Comparison of ENCODE assay signal across 10 cellular contexts in genomic region chr22:36052505-36052941, GRCh38. TPM values are rescaled to one million over a fixed set of nuclear protein-coding genes. Genes with fewer than 3 reads are reported as not detected.
DNase-seq lines count a peak whose midpoint lies in the region; ATAC-seq and TF ChIP-seq lines count a peak whose summit lies in the region.
"Had no signal": no experiment of that assay in that cellular context is flagged by ENCODE, and none has a peak within 500 bp of the region (broad histone marks: within the 10 kb centered on the region; RNA-seq: fewer than 3 reads in every experiment).

No MANE protein-coding gene starts in this region.

- peak; percentile 55 to 56 for ATAC-seq in CD4-positive, CD25-positive, alpha-beta regulatory T cell (ENCODE audit: low read depth in 2 of 2)
- peak; percentile 72 to 93 for ATAC-seq in activated T-cell treated with anti-CD3 and anti-CD28 coated beads, Interleukin-2, amount 50 U/mL, for 72 hours (replicated peaks in 1 of 2)
- ATAC-seq in lower lobe of right lung (peak; percentile 57 to 70), HG02642 (IDR thresholded peaks at IDR 0.05; ENCODE audit: poor library complexity, unreplicated experiment) (no peak), HG02678 (IDR thresholded peaks at IDR 0.05; ENCODE audit: unreplicated experiment) (no peak), HG02759 (IDR thresholded peaks at IDR 0.05; ENCODE audit: unreplicated experiment) (no peak)

- H3K36me3 ChIP-seq in CD4-positive, CD25-positive, alpha-beta regulatory T cell (ENCODE audit: control insufficient read depth, insufficient read depth, low read length) = no peaks in the 10 kb centered on the region
- no peaks in the 10 kb centered on the region for H3K36me3 ChIP-seq in lower lobe of right lung
- H3K36me3 ChIP-seq: right atrium auricular region, thoracic aorta had no signal

- DNase-seq in CD4-positive, CD25-positive, alpha-beta regulatory T cell = peak in 1 of 3 donors; percentile 24
- DNase-seq in HT-29 (ENCODE audit: low spot score) = peak; percentile 80
- peak; percentile 16 to 23 for DNase-seq in activated T-cell treated with anti-CD3 and anti-CD28 coated beads, Interleukin-2, amount 50 U/mL, for 72 hours
- DNase-seq in lower lobe of right lung = no peak
- DNase-seq in CD14-positive monocyte (ENCODE audit: low spot score) = no peak

- no peaks in the 10 kb centered on the region for H3K36me3 Mint-ChIP-seq in CD4-positive, CD25-positive, alpha-beta regulatory T cell
- H3K36me3 Mint-ChIP-seq in activated T-cell treated with anti-CD3 and anti-CD28 coated beads, Interleukin-2, amount 50 U/mL, for 72 hours (ENCODE audit: insufficient read depth in 2 of 2) = no peaks in the 10 kb centered on the region
- H3K36me3 Mint-ChIP-seq in CD14-positive monocyte = no peaks in the 10 kb centered on the region

- peaks cover 0 to 6% (median 0%) of the 10 kb centered on the region in 4 donors for H3K4me1 Mint-ChIP-seq in CD4-positive, CD25-positive, alpha-beta regulatory T cell
- H3K4me1 Mint-ChIP-seq in activated T-cell treated with anti-CD3 and anti-CD28 coated beads, Interleukin-2, amount 50 U/mL, for 72 hours (ENCODE audit: low read depth) = peaks cover 14% of the 10 kb centered on the region
- H3K4me1 Mint-ChIP-seq in CD14-positive monocyte = no peaks in the 10 kb centered on the region

- H3K4me1 ChIP-seq in CD4-positive, CD25-positive, alpha-beta regulatory T cell (ENCODE audit: control insufficient read depth, insufficient read depth, low read length, poor library complexity, severe bottlenecking) = no peaks in the 10 kb centered on the region
- H3K4me1 ChIP-seq in lower lobe of right lung = no peaks in the 10 kb centered on the region

- no peak for TF ChIP-seq CTCF in lower lobe of right lung (IDR thresholded peaks at IDR 0.05)
- no peak for TF ChIP-seq CTCF in CD14-positive monocyte (IDR thresholded peaks at IDR 0.05)

- H3K27ac ChIP-seq in CD4-positive, CD25-positive, alpha-beta regulatory T cell (ENCODE audit: insufficient read depth, low read length, poor library complexity, severe bottlenecking) = no peak overlapping the region
- H3K27ac ChIP-seq in lower lobe of right lung = no peak overlapping the region
- H3K27ac ChIP-seq: right atrium auricular region, thoracic aorta had no signal

- H3K9me3 ChIP-seq in CD4-positive, CD25-positive, alpha-beta regulatory T cell (ENCODE audit: control insufficient read depth in 2 of 2, low read length in 2 of 2) = no peaks in the 10 kb centered on the region
- H3K9me3 ChIP-seq in lower lobe of right lung = no peaks in the 10 kb centered on the region
- H3K9me3 ChIP-seq: right atrium auricular region, thoracic aorta had no signal

- no peak overlapping the region for H3K4me3 ChIP-seq in CD4-positive, CD25-positive, alpha-beta regulatory T cell (ENCODE audit: low read depth, low read length)
- no peak overlapping the region for H3K4me3 ChIP-seq in lower lobe of right lung
- H3K4me3 ChIP-seq: right atrium auricular region, thoracic aorta had no signal

- H3K4me3 Mint-ChIP-seq in CD4-positive, CD25-positive, alpha-beta regulatory T cell = no peak overlapping the region
- peak overlapping the region in 1 of 2 donors; percentile 33 for H3K4me3 Mint-ChIP-seq in activated T-cell treated with anti-CD3 and anti-CD28 coated beads, Interleukin-2, amount 50 U/mL, for 72 hours
- H3K4me3 Mint-ChIP-seq in CD14-positive monocyte = no peak overlapping the region

- peak overlapping the region in 1 of 3 donors; percentile 7 for H3K27ac Mint-ChIP-seq in CD4-positive, CD25-positive, alpha-beta regulatory T cell
- peak overlapping the region; percentile 38 for H3K27ac Mint-ChIP-seq in activated T-cell treated with anti-CD3 and anti-CD28 coated beads, Interleukin-2, amount 50 U/mL, for 72 hours
- no peak overlapping the region for H3K27ac Mint-ChIP-seq in CD14-positive monocyte

- H3K9me3 Mint-ChIP-seq in CD4-positive, CD25-positive, alpha-beta regulatory T cell = no peaks in the 10 kb centered on the region
- peaks cover 0 to 2% of the 10 kb centered on the region in 2 donors for H3K9me3 Mint-ChIP-seq in activated T-cell treated with anti-CD3 and anti-CD28 coated beads, Interleukin-2, amount 50 U/mL, for 72 hours
- H3K9me3 Mint-ChIP-seq in CD14-positive monocyte = peaks cover 0 to 2% (median 0%) of the 10 kb centered on the region in 7 donors

- H3K27me3 ChIP-seq in CD4-positive, CD25-positive, alpha-beta regulatory T cell (ENCODE audit: control insufficient read depth, insufficient read depth, low read length) = no peaks in the 10 kb centered on the region
- no peaks in the 10 kb centered on the region for H3K27me3 ChIP-seq in lower lobe of right lung (ENCODE audit: low read depth)
- H3K27me3 ChIP-seq: right atrium auricular region had no signal

- H3K27me3 Mint-ChIP-seq in CD4-positive, CD25-positive, alpha-beta regulatory T cell = peaks cover 14% of the 10 kb centered on the region
- H3K27me3 Mint-ChIP-seq in activated T-cell treated with anti-CD3 and anti-CD28 coated beads, Interleukin-2, amount 50 U/mL, for 72 hours (ENCODE audit: low read depth) = peaks cover 7% of the 10 kb centered on the region
- peaks cover 9 to 23% (median 11%) of the 10 kb centered on the region in 3 donors for H3K27me3 Mint-ChIP-seq in CD14-positive monocyte (ENCODE audit: low read depth in 3 of 3)

- intact Hi-C loops in lower lobe of right lung (cut with DNase I) (no loop called here), CD14-positive monocyte (cut with micrococcal nuclease) (no loop called here)

RNA-seq across cellular contexts. Expression of gene RBFOX2, which starts 23.9 kb away (rescaled TPM):
- total RNA-seq in CD4-positive, CD25-positive, alpha-beta regulatory T cell = 0.52 TPM
- under 1 TPM in 1 of 4 donors, not detected in 3; 0.25 TPM for polyA plus RNA-seq in CD4-positive, CD25-positive, alpha-beta regulatory T cell
- total RNA-seq in HT-29 (2014; rRNA removed; shearing (Covaris generic)) = 43.0 and 43.3 TPM in 2 replicates
- total RNA-seq in activated T-cell treated with anti-CD3 and anti-CD28 coated beads, Interleukin-2, amount 50 U/mL, for 72 hours = 1 to 10 TPM; 2.3 to 4.4 TPM
- total RNA-seq in lower lobe of right lung = 50.1 TPM
- not detected for polyA plus RNA-seq in CD14-positive monocyte

Comparison
In these comparisons a context has a peak if more than half of its experiments do, and no peak if none do; other contexts are left out.
1. ATAC-seq: peak in CD4-positive, CD25-positive, alpha-beta regulatory T cell (2 of 2), activated T-cell treated with anti-CD3 and anti-CD28 coated beads, Interleukin-2, amount 50 U/mL, for 72 hours (2 of 2) and lower lobe of right lung (2 of 2); none in HG02642 (single experiment), HG02678 (single experiment) and HG02759 (single experiment).
2. DNase-seq: peak in HT-29 (single experiment) and activated T-cell treated with anti-CD3 and anti-CD28 coated beads, Interleukin-2, amount 50 U/mL, for 72 hours (2 of 2); none in lower lobe of right lung (single experiment) and CD14-positive monocyte (single experiment).